16 cellular contexts compared by ENCODE assay signal in genomic region chr2:52365946-52366345, GRCh38.
DNase-seq lines count a peak whose midpoint lies in the region; ATAC-seq lines count a peak whose summit lies in the region.
"Had no signal": no experiment of that assay in that cellular context is flagged by ENCODE, and none has a peak within 500 bp of the region (broad histone marks: within the 10 kb centered on the region; RNA-seq: fewer than 3 reads in every experiment).

No MANE protein-coding gene starts in this region.

- intact Hi-C loops in Right ventricle myocardium inferior (cut with DNase I), result no loop called here

- DNase-seq in COR-L47 (lab: John Stamatoyannopoulos, UW) (peak; percentile 8), NCI-H345 (lab: John Stamatoyannopoulos, UW) (peak; percentile 25), SK-MEL-5 (ENCODE audit: low read depth, low spot score) (peak; percentile 60), Right ventricle myocardium inferior (ENCODE audit: missing footprints) (no peak), T-helper 17 cell (no peak)
- no peak for DNase-seq in activated CD4-positive, alpha-beta T cell treated with anti-CD3 and anti-CD28 coated beads, Interleukin-2, amount 10 ng/mL, durations not matched to agents 7 days and 5 days
- DNase-seq: C1 segment of cervical spinal cord; CD4-positive, alpha-beta memory T cell; DMS 273 treated with DMSO at 0.1 percent for 48 hours; DMS79; EL; GDM1; HFFc6 had no signal

- no peaks in the 10 kb centered on the region for H3K4me1 Mint-ChIP-seq in activated CD4-positive, alpha-beta T cell treated with anti-CD3 and anti-CD28 coated beads, Interleukin-2, amount 10 ng/mL, durations not matched to agents 7 days and 5 days
- no peaks in the 10 kb centered on the region for H3K4me1 Mint-ChIP-seq in T-helper 17 cell
- H3K4me1 Mint-ChIP-seq: CD4-positive, alpha-beta memory T cell; GM23338 had no signal

- no peaks in the 10 kb centered on the region for H3K27me3 Mint-ChIP-seq in activated CD4-positive, alpha-beta T cell treated with anti-CD3 and anti-CD28 coated beads, Interleukin-2, amount 10 ng/mL, durations not matched to agents 7 days and 5 days
- H3K27me3 Mint-ChIP-seq in T-helper 17 cell, result no peaks in the 10 kb centered on the region
- H3K27me3 Mint-ChIP-seq: CD4-positive, alpha-beta memory T cell had no signal

- CTCF ChIA-PET in activated CD4-positive, alpha-beta T cell treated with anti-CD3 and anti-CD28 coated beads, Interleukin-2, amount 10 ng/mL, durations not matched to agents 7 days and 5 days (lab: Charles Lee), result no interaction called here

- in situ Hi-C loops in SK-MEL-5 (cut with HindIII; ENCODE audit: low pct_unique_long_range_greater_than_20kb, low sequenced_read_pairs), result no loop called here

- POLR2A ChIA-PET in activated CD4-positive, alpha-beta T cell treated with anti-CD3 and anti-CD28 coated beads, Interleukin-2, amount 10 ng/mL, durations not matched to agents 7 days and 5 days (lab: Charles Lee), result no interaction called here

- no peak overlapping the region for H3K4me3 Mint-ChIP-seq in activated CD4-positive, alpha-beta T cell treated with anti-CD3 and anti-CD28 coated beads, Interleukin-2, amount 10 ng/mL, durations not matched to agents 7 days and 5 days
- no peak overlapping the region for H3K4me3 Mint-ChIP-seq in T-helper 17 cell
- H3K4me3 Mint-ChIP-seq: CD4-positive, alpha-beta memory T cell; GM23338; HFFc6 had no signal

- ATAC-seq in Right ventricle myocardium inferior (no peak), T-helper 17 cell (no peak)
- ATAC-seq: GM12878, GM23338 had no signal

- no peaks in the 10 kb centered on the region for H3K36me3 Mint-ChIP-seq in activated CD4-positive, alpha-beta T cell treated with anti-CD3 and anti-CD28 coated beads, Interleukin-2, amount 10 ng/mL, durations not matched to agents 7 days and 5 days (ENCODE audit: low read depth)
- H3K36me3 Mint-ChIP-seq in T-helper 17 cell (ENCODE audit: low read depth), result no peaks in the 10 kb centered on the region
- H3K36me3 Mint-ChIP-seq: CD4-positive, alpha-beta memory T cell had no signal

- peaks cover 10% of the 10 kb centered on the region for H3K9me3 Mint-ChIP-seq in activated CD4-positive, alpha-beta T cell treated with anti-CD3 and anti-CD28 coated beads, Interleukin-2, amount 10 ng/mL, durations not matched to agents 7 days and 5 days

- H3K27ac Mint-ChIP-seq in activated CD4-positive, alpha-beta T cell treated with anti-CD3 and anti-CD28 coated beads, Interleukin-2, amount 10 ng/mL, durations not matched to agents 7 days and 5 days, result no peak overlapping the region
- H3K27ac Mint-ChIP-seq in T-helper 17 cell, result no peak overlapping the region
- H3K27ac Mint-ChIP-seq: CD4-positive, alpha-beta memory T cell; GM23338; HFFc6 had no signal

- no peaks in the 10 kb centered on the region for H3K9me3 ChIP-seq in T-helper 17 cell (ENCODE audit: control insufficient read depth, low read length, poor library complexity, severe bottlenecking)
- H3K9me3 ChIP-seq: HAP-1 had no signal

Comparison
In these comparisons a context has a peak if more than half of its experiments do, and no peak if none do; other contexts are left out.
1. DNase-seq: peak in COR-L47 (single experiment), NCI-H345 (single experiment) and SK-MEL-5 (single experiment); none in activated CD4-positive, alpha-beta T cell treated with anti-CD3 and anti-CD28 coated beads, Interleukin-2, amount 10 ng/mL, durations not matched to agents 7 days and 5 days (single experiment), Right ventricle myocardium inferior (single experiment) and T-helper 17 cell (0 of 3).